25 cellular contexts compared by ENCODE assay signal in genomic region chrY:15397556-15398280, GRCh38.
DNase-seq lines count a peak whose midpoint lies in the region; ATAC-seq, FAIRE-seq and TF ChIP-seq lines count a peak whose summit lies in the region.
"Had no signal": no experiment of that assay in that cellular context is flagged by ENCODE, and none has a peak within 500 bp of the region (broad histone marks: within the 10 kb centered on the region; RNA-seq: fewer than 3 reads in every experiment).

No MANE protein-coding gene starts in this region.

- no peak for ATAC-seq in GM19397 (IDR thresholded peaks at IDR 0.05; ENCODE audit: unreplicated experiment)
- ATAC-seq in GM18873 (IDR thresholded peaks at IDR 0.05; ENCODE audit: low FRiP score, unreplicated experiment): no peak
- ATAC-seq: HepG2 had no signal

- H4K8ac ChIP-seq in H1 (ENCODE audit: extremely low read depth, insufficient read depth, low read length): peak overlapping the region; percentile 5; the same call in 1 of the 2 replicates

- TF ChIP-seq CTCF in AG10803 (conservative IDR thresholded peaks at IDR 0.05; ENCODE audit: low read length) (no peak), H1 (IDR thresholded peaks at IDR 0.05; ENCODE audit: control extremely low read depth in 1 of 3, insufficient read depth in 1 of 3, low read depth in 1 of 3, low read length in 3 of 3) (no peak)

- H4K5ac ChIP-seq in H1 (ENCODE audit: insufficient read length, low read depth, low read length): no peak overlapping the region

- no peak overlapping the region for H3K23ac ChIP-seq in H1 (ENCODE audit: insufficient read length)

- H3K4me3 ChIP-seq in AG10803 (ENCODE audit: low read length) (no peak overlapping the region), H1 (ENCODE audit: extremely low read depth in 1 of 4, insufficient read depth in 2 of 4, low read depth in 3 of 4, low read length in 4 of 4) (no peak overlapping the region), iPS-20b (ENCODE audit: low read length) (no peak overlapping the region)
- H3K4me3 ChIP-seq: Peyer's patch, SJSA1 had no signal

- H4K91ac ChIP-seq in H1 (replicated peaks; ENCODE audit: insufficient read length, low read length): peak overlapping the region; percentile 74

- H3K79me1 ChIP-seq in H1 (ENCODE audit: low read depth, low read length): no peaks in the 10 kb centered on the region

- peak overlapping the region; percentile 78; the same call in 1 of the 2 replicates for H2BK5ac ChIP-seq in H1 (ENCODE audit: low read depth, low read length)

- H3K9ac ChIP-seq in H1 (replicated peaks in 1 of 4; ENCODE audit: extremely low read depth in 1 of 4, low read depth in 3 of 4, low read length in 3 of 4) (no peak overlapping the region), iPS-20b (ENCODE audit: low read depth, low read length) (no peak overlapping the region)

- CTCF ChIA-PET in H1 (lab: Charles Lee; ENCODE audit: partially characterized antibody): no interaction called here

- H2BK15ac ChIP-seq in H1 (ENCODE audit: low read length): no peak overlapping the region

- DNase-seq in AG10803 (ENCODE audit: low read depth): peak; percentile 51
- peak; percentile 58 for DNase-seq in HT1080 (ENCODE audit: low read depth)
- peak; percentile 21 to 38 for DNase-seq in H1 (ENCODE audit: low read depth in 1 of 2, low spot score in 2 of 2)
- DNase-seq in NCI-H146 treated with DMSO at 0.1 percent for 48 hours (lab: John Stamatoyannopoulos, UW; ENCODE audit: unreplicated experiment): no peak
- no peak for DNase-seq in mucosa of gallbladder (ENCODE audit: low spot score)
- DNase-seq: 8988T, DMS53, EL, GF-D8, HCEC 1CT, KBM-7, NCI-H1105, NCI-H146, NCI-H2081, NCI-H2171 treated with DMSO at 0.1 percent for 48 hours, NCI-H524 treated with DMSO at 0.1 percent for 48 hours, NCI-H82, Peyer's patch, T-helper 1 cell had no signal

- peak overlapping the region; percentile 90; the same call in 1 of the 2 replicates for H2BK20ac ChIP-seq in H1 (ENCODE audit: low read length)

- peak overlapping the region; percentile 75; the same call in 1 of the 2 replicates for H2BK12ac ChIP-seq in H1 (ENCODE audit: low read depth, low read length)

- H3K18ac ChIP-seq in H1 (ENCODE audit: extremely low read depth, low read length): peak overlapping the region; percentile 71

- H3K4ac ChIP-seq in H1 (replicated peaks; ENCODE audit: insufficient read length, low read depth, low read length): peak overlapping the region; percentile 39

- H3K27me3 ChIP-seq in H1 (replicated peaks in 1 of 4; ENCODE audit: control insufficient read depth in 3 of 4, extremely low read depth in 1 of 4, insufficient read depth in 3 of 4, low read length in 3 of 4): no peaks in the 10 kb centered on the region
- no peaks in the 10 kb centered on the region for H3K27me3 ChIP-seq in iPS-20b (ENCODE audit: insufficient read depth, low read length)
- H3K27me3 ChIP-seq: Peyer's patch, SJSA1 had no signal

- H3K27ac ChIP-seq in H1 (ENCODE audit: low read depth, low read length): peak overlapping the region; percentile 52
- H3K27ac ChIP-seq in iPS-20b (ENCODE audit: low read length): peak overlapping the region; percentile 3
- H3K27ac ChIP-seq: Peyer's patch, SJSA1 had no signal

- TF ChIP-seq POLR2A in H1 (IDR thresholded peaks at IDR 0.05; ENCODE audit: control extremely low read depth in 1 of 2, low read depth in 2 of 2, low read length in 2 of 2): no peak

- peak overlapping the region; percentile 55 for H2BK120ac ChIP-seq in H1 (replicated peaks; ENCODE audit: low read depth, low read length)

- H3K4me2 ChIP-seq in H1 (ENCODE audit: insufficient read depth in 1 of 2, low read depth in 2 of 2, low read length in 2 of 2): no peak overlapping the region

- POLR2A ChIA-PET in H1 (lab: Charles Lee; ENCODE audit: partially characterized antibody): interaction anchor here (1.3 kb wide), 1 partner anchor 28 kb away, joined by 4 read pairs; no protein-coding TSS in a partner anchor

- no peaks in the 10 kb centered on the region for H4K20me1 ChIP-seq in H1 (replicated peaks in 1 of 2; ENCODE audit: control insufficient read depth in 1 of 2, insufficient read depth in 2 of 2, low read length in 2 of 2)

- H3K9me3 ChIP-seq in H1 (ENCODE audit: insufficient read depth in 2 of 2, low read depth in 1 of 2, low read length in 1 of 2) (0 out of 4 replicates have a peak, but pooled peaks cover 2 to 3% of the 10 kb centered on the region in 2 experiments), iPS-20b (ENCODE audit: insufficient read depth, low read depth, low read length) (no peaks in the 10 kb centered on the region)
- H3K9me3 ChIP-seq: Peyer's patch, SJSA1 had no signal

- H2AFZ ChIP-seq in H1 (ENCODE audit: low read length): no peak overlapping the region

- H3K36me3 ChIP-seq in H1 (ENCODE audit: control insufficient read depth in 2 of 4, insufficient read depth in 4 of 4, low read length in 3 of 4): no peaks in the 10 kb centered on the region; a peak in 1 of 8 replicates
- H3K36me3 ChIP-seq in iPS-20b (ENCODE audit: insufficient read depth, low read depth, low read length): no peaks in the 10 kb centered on the region
- H3K36me3 ChIP-seq: Peyer's patch, SJSA1 had no signal

- H3K14ac ChIP-seq in H1 (ENCODE audit: insufficient read length): no peak overlapping the region

- no peak for TF ChIP-seq RAD21 in H1 (IDR thresholded peaks at IDR 0.05 in 1 of 2, conservative IDR thresholded peaks at IDR 0.05 in 1 of 2; ENCODE audit: low read depth in 2 of 2, low read length in 2 of 2)

- peaks cover 0 to 3% (median 2%) of the 10 kb centered on the region in 4 experiments; a peak in 3 of 7 replicates for H3K4me1 ChIP-seq in H1 (replicated peaks in 1 of 4; ENCODE audit: control insufficient read depth in 3 of 4, insufficient read depth in 4 of 4, low read length in 3 of 4)
- H3K4me1 ChIP-seq in iPS-20b (ENCODE audit: insufficient read depth, low read length): peaks cover 9% of the 10 kb centered on the region; the same call in 1 of the 2 replicates
- H3K4me1 ChIP-seq: Peyer's patch, SJSA1 had no signal

- no peaks in the 10 kb centered on the region for H3K79me2 ChIP-seq in H1 (ENCODE audit: control insufficient read depth in 1 of 2, insufficient read depth in 2 of 2, low read length in 2 of 2)

- H3K23me2 ChIP-seq in H1 (ENCODE audit: low read depth, low read length): no peaks in the 10 kb centered on the region

- H3K56ac ChIP-seq in H1 (replicated peaks; ENCODE audit: insufficient read length, low read depth, low read length): no peak overlapping the region

- 88% methylated on average over 1 of the region's 1 CpG; no CpG with 5 or more reads in 1 of the 2 experiments for WGBS in H1 (ENCODE audit: extremely low coverage in 1 of 2, insufficient coverage in 1 of 2, insufficient read length in 1 of 2, insufficient replicate concordance in 2 of 2, low coverage in 1 of 2, low lambda C conversion rate in 2 of 2, missing lambda C conversion rate in 1 of 2), 2 experiments

- FAIRE-seq in H1 (lab: Jason Lieb, UNC): peak; percentile 82
- FAIRE-seq: D721Med, HepG2 had no signal

- no peak overlapping the region for H2AK5ac ChIP-seq in H1 (ENCODE audit: low read depth, low read length)

- no peak for TF ChIP-seq EP300 in H1 (IDR thresholded peaks at IDR 0.05; ENCODE audit: borderline replicate concordance in 1 of 2, low read depth in 2 of 2, low read length in 2 of 2)

TF ChIP-seq in H1, 55 proteins besides CTCF, POLR2A, EP300 and RAD21:
- TF ChIP-seq HDAC2 (IDR thresholded peaks at IDR 0.05; ENCODE audit: borderline replicate concordance in 1 of 2, low read depth in 2 of 2, low read length in 2 of 2) (no peak), TEAD4 (IDR thresholded peaks at IDR 0.05; ENCODE audit: low read depth, low read length) (peak; percentile 91), E2F6 (IDR thresholded peaks at IDR 0.05) (peak; percentile 11; the same call in 1 of the 2 replicates), MAX (IDR thresholded peaks at IDR 0.05) (peak; percentile 54; the same call in 1 of the 2 replicates)

Comparison
In these comparisons a context has a peak if more than half of its experiments do, and no peak if none do; other contexts are left out.
1. DNase-seq: peak in AG10803 (single experiment), HT1080 (single experiment) and H1 (2 of 2); none in NCI-H146 treated with DMSO at 0.1 percent for 48 hours (single experiment) and mucosa of gallbladder (single experiment).